Comparison of ENCODE assay signal across 17 cellular contexts in genomic region chr12:52876371-52876770, GRCh38. TPM values are rescaled to one million over a fixed set of nuclear protein-coding genes. Genes with fewer than 3 reads are reported as not detected.
A peak's percentile ranks its signal among the peaks of the same experiment; 100 is the strongest.
DNase-seq lines count a peak whose midpoint lies in the region; ATAC-seq and TF ChIP-seq lines count a peak whose summit lies in the region.
"Had no signal": no experiment of that assay in that cellular context is flagged by ENCODE, and none has a peak within 500 bp of the region (broad histone marks: within the 10 kb centered on the region; RNA-seq: fewer than 3 reads in every experiment).

No MANE protein-coding gene starts in this region.

- H3K9me2 ChIP-seq in PC-3 (replicated peaks; ENCODE audit: low read length): no peaks in the 10 kb centered on the region
- H3K9me2 ChIP-seq in Karpas-422 (replicated peaks; ENCODE audit: insufficient read depth, low read length): no peaks in the 10 kb centered on the region

- ATAC-seq in PC-3 (peak; percentile 4; the same call in 1 of the 2 replicates), right cardiac atrium (peak in 1 of 2 donors; percentile 19)
- no peak for ATAC-seq in activated CD8-positive, alpha-beta T cell treated with anti-CD3 and anti-CD28 coated beads, Interleukin-2, amount 10 ng/mL, durations not matched to agents 7 days and 5 days
- ATAC-seq: activated CD4-positive, CD25-positive, alpha-beta regulatory T cell treated with anti-CD3 and anti-CD28 coated beads, Interleukin-2, amount 50 U/mL, for 24 hours; naive thymus-derived CD8-positive, alpha-beta T cell; Panc1 had no signal

- H3F3A ChIP-seq in PC-3 (ENCODE audit: low read length, unreplicated experiment): no peaks in the 10 kb centered on the region

- peak; percentile 69 for TF ChIP-seq EP300 in Ishikawa (IDR thresholded peaks at IDR 0.05; ENCODE audit: borderline replicate concordance)

- H3K9me3 ChIP-seq in PC-3 (ENCODE audit: low read length) (no peaks in the 10 kb centered on the region), right cardiac atrium (ENCODE audit: control insufficient read depth, low read length) (no peaks in the 10 kb centered on the region), thymus (ENCODE audit: control insufficient read depth) (no peaks in the 10 kb centered on the region), Karpas-422 (ENCODE audit: low read length) (no peaks in the 10 kb centered on the region)

- no peak for TF ChIP-seq CTCF in PC-3 (conservative IDR thresholded peaks at IDR 0.05; ENCODE audit: low read depth, low read length)

- BruUV-seq in PC-3 (replicated peaks; lab: Mats Ljungman, UMichigan): no TSS peak

- no peaks in the 10 kb centered on the region for H4K20me1 ChIP-seq in PC-3 (ENCODE audit: low read length)
- H4K20me1 ChIP-seq in Karpas-422 (ENCODE audit: insufficient read depth, low read depth, low read length): 0 out of 2 replicates have a peak, but pooled peaks cover 2% of the 10 kb centered on the region

- H3K9ac ChIP-seq in PC-3 (ENCODE audit: low read length): peak overlapping the region; percentile 22
- H3K9ac ChIP-seq in Karpas-422 (ENCODE audit: low read length): no peak overlapping the region

- H3K27ac ChIP-seq in PC-3 (ENCODE audit: low read length) (peak overlapping the region; percentile 97), right cardiac atrium (ENCODE audit: low read length) (no peak overlapping the region), thymus (ENCODE audit: low read depth) (peak overlapping the region; percentile 38), Karpas-422 (ENCODE audit: low read length) (no peak overlapping the region)

- H3K4me2 ChIP-seq in PC-3 (ENCODE audit: low read length) (no peak overlapping the region), Karpas-422 (ENCODE audit: low read depth, low read length, poor library complexity, severe bottlenecking) (no peak overlapping the region)

- no peaks in the 10 kb centered on the region for H3K36me3 ChIP-seq in PC-3 (ENCODE audit: low read depth, low read length)
- H3K36me3 ChIP-seq in thymus (ENCODE audit: control insufficient read depth, insufficient read depth): no peaks in the 10 kb centered on the region
- no peaks in the 10 kb centered on the region for H3K36me3 ChIP-seq in Karpas-422 (ENCODE audit: insufficient read depth, low read length)

- H3K4me3 Mint-ChIP-seq in activated CD8-positive, alpha-beta T cell treated with anti-CD3 and anti-CD28 coated beads, Interleukin-2, amount 10 ng/mL, durations not matched to agents 7 days and 5 days: no peak overlapping the region
- H3K4me3 Mint-ChIP-seq: activated naive CD8-positive, alpha-beta T cell treated with anti-CD3 and anti-CD28 coated beads for 36 hours; CD4-positive, alpha-beta T cell had no signal

- H3K9me3 Mint-ChIP-seq in activated CD8-positive, alpha-beta T cell treated with anti-CD3 and anti-CD28 coated beads, Interleukin-2, amount 10 ng/mL, durations not matched to agents 7 days and 5 days (ENCODE audit: insufficient read depth): no peaks in the 10 kb centered on the region
- H3K9me3 Mint-ChIP-seq: activated naive CD8-positive, alpha-beta T cell treated with anti-CD3 and anti-CD28 coated beads for 36 hours; CD4-positive, alpha-beta T cell; naive thymus-derived CD8-positive, alpha-beta T cell had no signal

- no peak for TF ChIP-seq RAD21 in Ishikawa (IDR thresholded peaks at IDR 0.05; ENCODE audit: low read depth)

- peak; percentile 60 for DNase-seq in PC-3
- peak in 2 of 3 donors; percentile 65 to 77 for DNase-seq in right cardiac atrium
- no peak for DNase-seq in COR-L47 (lab: John Stamatoyannopoulos, UW)
- no peak for DNase-seq in activated CD8-positive, alpha-beta T cell treated with anti-CD3 and anti-CD28 coated beads, Interleukin-2, amount 10 ng/mL, durations not matched to agents 7 days and 5 days
- DNase-seq in GM19238 (ENCODE audit: insufficient read length, low spot score): no peak
- no peak for DNase-seq in Karpas-422
- DNase-seq: activated naive CD8-positive, alpha-beta T cell treated with anti-CD3 and anti-CD28 coated beads for 36 hours; CD4-positive, alpha-beta T cell; Kasumi-1; naive thymus-derived CD8-positive, alpha-beta T cell; stimulated activated CD4-positive, alpha-beta T cell treated with anti-CD3 and anti-CD28 coated beads, Interleukin-4, amount 100 ng/mL, for 1 hour had no signal

- H3K36me3 Mint-ChIP-seq in activated CD8-positive, alpha-beta T cell treated with anti-CD3 and anti-CD28 coated beads, Interleukin-2, amount 10 ng/mL, durations not matched to agents 7 days and 5 days (ENCODE audit: low read depth): no peaks in the 10 kb centered on the region
- H3K36me3 Mint-ChIP-seq: activated naive CD8-positive, alpha-beta T cell treated with anti-CD3 and anti-CD28 coated beads for 36 hours; naive thymus-derived CD8-positive, alpha-beta T cell had no signal

- H3K79me2 ChIP-seq in PC-3 (ENCODE audit: low read length): no peaks in the 10 kb centered on the region
- H3K79me2 ChIP-seq in Karpas-422 (ENCODE audit: low read length): no peaks in the 10 kb centered on the region

- CTCF ChIA-PET in PC-3 (lab: Charles Lee): interaction anchor here (0.6 kb wide), 1 partner anchor 102 kb away, joined by 3 read pairs; no protein-coding TSS in a partner anchor
- CTCF ChIA-PET in activated CD8-positive, alpha-beta T cell treated with anti-CD3 and anti-CD28 coated beads, Interleukin-2, amount 10 ng/mL, durations not matched to agents 7 days and 5 days (lab: Charles Lee): interaction anchor here (0.8 to 21.6 kb wide), 4 partner anchors 9 to 504 kb away, joined by 3 to 736 read pairs (median 20); partner anchors contain the start of gene KRT74

- H3K4me1 ChIP-seq in PC-3 (ENCODE audit: insufficient read depth, low read length) (peaks cover 58% of the 10 kb centered on the region), right cardiac atrium (ENCODE audit: control insufficient read depth, insufficient read depth, low read length) (peaks cover 6% of the 10 kb centered on the region), thymus (ENCODE audit: control insufficient read depth, insufficient read depth, low read length) (no peaks in the 10 kb centered on the region), Karpas-422 (ENCODE audit: low read length) (peaks cover 3% of the 10 kb centered on the region)

- H3K27me3 ChIP-seq in PC-3 (ENCODE audit: low read length): no peaks in the 10 kb centered on the region
- no peaks in the 10 kb centered on the region for H3K27me3 ChIP-seq in right cardiac atrium (ENCODE audit: control insufficient read depth, insufficient read depth)
- peaks cover 3% of the 10 kb centered on the region for H3K27me3 ChIP-seq in thymus (ENCODE audit: control insufficient read depth, insufficient read depth)
- H3K27me3 ChIP-seq in Karpas-422 (ENCODE audit: low read length): no peaks in the 10 kb centered on the region

- H3K27ac Mint-ChIP-seq in activated CD8-positive, alpha-beta T cell treated with anti-CD3 and anti-CD28 coated beads, Interleukin-2, amount 10 ng/mL, durations not matched to agents 7 days and 5 days: no peak overlapping the region
- H3K27ac Mint-ChIP-seq: activated naive CD8-positive, alpha-beta T cell treated with anti-CD3 and anti-CD28 coated beads for 36 hours; CD4-positive, alpha-beta T cell had no signal

- no peak overlapping the region for H2AFZ ChIP-seq in PC-3 (ENCODE audit: low read length)
- H2AFZ ChIP-seq in Karpas-422 (ENCODE audit: low read length): no peak overlapping the region

- intact Hi-C loops in PC-3 (cut with micrococcal nuclease): no loop called here
- intact Hi-C loops in right cardiac atrium (cut with DNase I): loop anchor here in 2 of 4 donors (10.0 kb wide), 2 partner anchors 212 to 722 kb away; no protein-coding TSS in a partner anchor

- 73% methylated on average over 7 of the region's 7 CpGs for WGBS in right cardiac atrium
- 95% methylated on average over 7 of the region's 7 CpGs for WGBS in thymus

- peaks cover 27% of the 10 kb centered on the region for H3K4me1 Mint-ChIP-seq in activated CD8-positive, alpha-beta T cell treated with anti-CD3 and anti-CD28 coated beads, Interleukin-2, amount 10 ng/mL, durations not matched to agents 7 days and 5 days (ENCODE audit: low read depth)

- H3K4me3 ChIP-seq in PC-3 (ENCODE audit: low read length) (no peak overlapping the region), right cardiac atrium (ENCODE audit: low read length) (no peak overlapping the region), thymus (ENCODE audit: low read length) (no peak overlapping the region), Karpas-422 (ENCODE audit: low read length) (no peak overlapping the region)

- POLR2A ChIA-PET in PC-3 (lab: Charles Lee; ENCODE audit: unreplicated experiment): interaction anchor here (0.6 kb wide), 1 partner anchor 85 kb away, joined by 5 read pairs; no protein-coding TSS in a partner anchor
- POLR2A ChIA-PET in activated CD8-positive, alpha-beta T cell treated with anti-CD3 and anti-CD28 coated beads, Interleukin-2, amount 10 ng/mL, durations not matched to agents 7 days and 5 days (lab: Charles Lee): no interaction called here

- peaks cover 15% of the 10 kb centered on the region for H3K27me3 Mint-ChIP-seq in activated CD8-positive, alpha-beta T cell treated with anti-CD3 and anti-CD28 coated beads, Interleukin-2, amount 10 ng/mL, durations not matched to agents 7 days and 5 days (ENCODE audit: low read depth)

TF ChIP-seq in Ishikawa, 13 proteins besides CTCF, POLR2A, EP300 and RAD21 (continues in another document):
- TF ChIP-seq FOXM1 (IDR thresholded peaks at IDR 0.05; ENCODE audit: borderline replicate concordance, low read depth): no peak
- no peak for TF ChIP-seq EGR1 (IDR thresholded peaks at IDR 0.05)

RNA-seq across cellular contexts. Expression of gene KRT78, which starts 27.6 kb away (rescaled TPM):
- total RNA-seq in PC-3 (2014; rRNA removed): 0.12 and 0.15 TPM in 2 replicates
- not detected for total RNA-seq in right cardiac atrium
- polyA plus RNA-seq in right cardiac atrium: 0.02 TPM
- 7.2 TPM for polyA plus RNA-seq in thymus
- total RNA-seq in activated CD8-positive, alpha-beta T cell treated with anti-CD3 and anti-CD28 coated beads, Interleukin-2, amount 10 ng/mL, durations not matched to agents 7 days and 5 days: not detected
- total RNA-seq in Karpas-422 (2014; rRNA removed; shearing (Covaris generic); ENCODE audit: low replicate concordance): not detected in 2 replicates
- total RNA-seq: activated naive CD8-positive, alpha-beta T cell treated with anti-CD3 and anti-CD28 coated beads for 36 hours; CD4-positive, alpha-beta T cell; H4; naive thymus-derived CD8-positive, alpha-beta T cell; T-helper 1 cell treated with Interleukin-12 subunit alpha and Interleukin-12 subunit beta and Interleukin-4 antibody, amounts not matched to agents 30 ng/mL and 1 ng/mL, for 36 hours had no signal
- polyA plus RNA-seq: naive thymus-derived CD8-positive, alpha-beta T cell had no signal

RNA-seq across cellular contexts. Expression of gene KRT8, which starts 28.5 kb away (rescaled TPM):
- total RNA-seq in PC-3 (2014; rRNA removed) (719 and 1,028 TPM in 2 replicates), right cardiac atrium (100 to 1,000 TPM; 104 to 259 (median 212) TPM)
- polyA plus RNA-seq in right cardiac atrium (282 TPM), thymus (142 TPM)
- total RNA-seq in activated CD8-positive, alpha-beta T cell treated with anti-CD3 and anti-CD28 coated beads, Interleukin-2, amount 10 ng/mL, durations not matched to agents 7 days and 5 days: not detected
- not detected in 2 replicates for total RNA-seq in Karpas-422 (2014; rRNA removed; shearing (Covaris generic); ENCODE audit: low replicate concordance)
- total RNA-seq: T-helper 1 cell treated with Interleukin-12 subunit alpha and Interleukin-12 subunit beta and Interleukin-4 antibody, amounts not matched to agents 30 ng/mL and 1 ng/mL, for 36 hours had no signal
- polyA plus RNA-seq: naive thymus-derived CD8-positive, alpha-beta T cell had no signal

RNA-seq across cellular contexts. Expression of gene KRT79, which starts 42.3 kb away (rescaled TPM):
- total RNA-seq in PC-3 (2014; rRNA removed) (0.46 TPM in 1 of 2 replicates, not detected in the other), right cardiac atrium (not detected)
- polyA plus RNA-seq in right cardiac atrium (0.09 TPM), thymus (25.8 TPM)
- not detected for total RNA-seq in activated CD8-positive, alpha-beta T cell treated with anti-CD3 and anti-CD28 coated beads, Interleukin-2, amount 10 ng/mL, durations not matched to agents 7 days and 5 days
- total RNA-seq in Karpas-422 (2014; rRNA removed; shearing (Covaris generic); ENCODE audit: low replicate concordance): not detected in 2 replicates
- total RNA-seq: CD4-positive, alpha-beta T cell; H4; naive thymus-derived CD8-positive, alpha-beta T cell; T-helper 1 cell treated with Interleukin-12 subunit alpha and Interleukin-12 subunit beta and Interleukin-4 antibody, amounts not matched to agents 30 ng/mL and 1 ng/mL, for 36 hours had no signal
- polyA plus RNA-seq: naive thymus-derived CD8-positive, alpha-beta T cell had no signal

Comparison
In these comparisons a context has a peak if more than half of its experiments do, and no peak if none do; other contexts are left out.
1. DNase-seq: peak in PC-3 (single experiment) and right cardiac atrium (2 of 3); none in COR-L47 (single experiment), activated CD8-positive, alpha-beta T cell treated with anti-CD3 and anti-CD28 coated beads, Interleukin-2, amount 10 ng/mL, durations not matched to agents 7 days and 5 days (single experiment), GM19238 (single experiment) and Karpas-422 (single experiment).
2. H3K27ac ChIP-seq: peak in PC-3 (single experiment) and thymus (single experiment); none in right cardiac atrium (single experiment) and Karpas-422 (single experiment).
3. RNA of gene KRT8, which starts 28.5 kb away (total RNA-seq): 719 to 1,028 TPM in PC-3 and 104 to 259 TPM in right cardiac atrium; not detected in activated CD8-positive, alpha-beta T cell treated with anti-CD3 and anti-CD28 coated beads, Interleukin-2, amount 10 ng/mL, durations not matched to agents 7 days and 5 days and not detected in Karpas-422; every median in the first group is over 10 times any median in the second.